Comparison of ENCODE assay signal across 8 cellular contexts in the genomic region with DNA sequence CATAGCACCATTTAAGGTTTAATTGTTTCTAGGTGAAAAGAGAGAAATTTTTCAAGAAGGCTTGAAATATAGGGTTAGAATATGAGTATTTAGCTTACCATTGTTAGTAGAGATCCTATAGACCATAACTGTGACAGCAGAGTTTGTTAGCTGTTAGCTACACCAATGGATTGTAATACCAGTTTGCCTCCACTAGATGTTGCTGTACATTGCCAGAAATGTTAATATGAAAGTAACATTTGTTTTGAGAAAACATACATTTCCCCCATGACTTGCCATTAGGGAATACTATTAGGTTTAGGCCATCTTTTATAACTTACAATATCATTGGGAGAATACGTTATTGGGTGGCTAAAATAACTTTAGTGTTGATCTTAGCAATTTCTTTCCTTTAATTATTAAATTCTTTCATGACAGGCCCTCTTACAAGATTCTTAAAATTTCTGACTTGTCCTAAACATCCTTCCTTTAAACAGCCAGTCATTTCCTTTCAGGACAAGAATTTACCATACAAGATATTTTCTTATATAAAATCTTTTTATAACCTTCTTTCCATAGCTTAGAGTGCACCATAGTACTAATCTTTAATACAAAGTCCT. TPM values are rescaled to one million over a fixed set of nuclear protein-coding genes. Genes with fewer than 3 reads are reported as not detected.
A peak's percentile ranks its signal among the peaks of the same experiment; 100 is the strongest.
DNase-seq lines count a peak whose midpoint lies in the region; ATAC-seq, FAIRE-seq and TF ChIP-seq lines count a peak whose summit lies in the region.

No MANE protein-coding gene starts in this region.

- H3K9me3 Mint-ChIP-seq in CD8-positive, alpha-beta T cell, result no peaks in the 10 kb centered on the region

- H3K27ac ChIP-seq in CD8-positive, alpha-beta T cell (ENCODE audit: low read depth, low read length), result no peak overlapping the region
- H3K27ac ChIP-seq in right atrium auricular region (no peak overlapping the region), small intestine (ENCODE audit: low read depth in 1 of 2, low read length in 1 of 2) (no peak overlapping the region)

- H3K27ac Mint-ChIP-seq in CD8-positive, alpha-beta T cell, result no peak overlapping the region

- H3K4me1 ChIP-seq in CD8-positive, alpha-beta T cell (ENCODE audit: insufficient read depth, low read length), result peaks cover 8% of the 10 kb centered on the region
- H3K4me1 ChIP-seq in adipocyte (ENCODE audit: control insufficient read depth, insufficient read depth, low read length), result peaks cover 4% of the 10 kb centered on the region
- H3K4me1 ChIP-seq in right atrium auricular region, result peaks cover 0 to 10% of the 10 kb centered on the region in 2 donors
- H3K4me1 ChIP-seq in small intestine (ENCODE audit: control insufficient read depth in 2 of 2, insufficient read depth in 1 of 2, low read depth in 1 of 2, low read length in 1 of 2), result no peaks in the 10 kb centered on the region

- peaks cover 5% of the 10 kb centered on the region for H3K4me1 Mint-ChIP-seq in CD8-positive, alpha-beta T cell (ENCODE audit: low read depth)

- no peak overlapping the region for H3K4me3 Mint-ChIP-seq in CD8-positive, alpha-beta T cell

- no peaks in the 10 kb centered on the region for H3K36me3 Mint-ChIP-seq in CD8-positive, alpha-beta T cell

- no peaks in the 10 kb centered on the region for H3K9me3 ChIP-seq in CD8-positive, alpha-beta T cell (ENCODE audit: low read length)
- H3K9me3 ChIP-seq in adipocyte (ENCODE audit: control insufficient read depth, low read length) (no peaks in the 10 kb centered on the region), right atrium auricular region (no peaks in the 10 kb centered on the region), small intestine (ENCODE audit: control insufficient read depth, low read depth) (no peaks in the 10 kb centered on the region)

- POLR2A ChIA-PET in CD8-positive, alpha-beta T cell (lab: Charles Lee), result no interaction called here

- no peaks in the 10 kb centered on the region for H3K36me3 ChIP-seq in CD8-positive, alpha-beta T cell (ENCODE audit: insufficient read depth, low read length)
- no peaks in the 10 kb centered on the region for H3K36me3 ChIP-seq in adipocyte (ENCODE audit: control insufficient read depth, insufficient read depth, low read length, severe bottlenecking)
- H3K36me3 ChIP-seq in right atrium auricular region, result no peaks in the 10 kb centered on the region
- H3K36me3 ChIP-seq in small intestine (ENCODE audit: control insufficient read depth in 2 of 2, insufficient read depth in 2 of 2, low read length in 2 of 2), result no peaks in the 10 kb centered on the region

- H3K27me3 Mint-ChIP-seq in CD8-positive, alpha-beta T cell (ENCODE audit: low read depth), result peaks cover 43% of the 10 kb centered on the region

- no peak for FAIRE-seq in small intestine (lab: Jason Lieb, UNC)

- no peak overlapping the region for H3K9ac ChIP-seq in adipocyte (ENCODE audit: low read length)

- intact Hi-C loops in CD8-positive, alpha-beta T cell (cut with DNase I, micrococcal nuclease), result loop anchor here (1.0 kb wide), 1 partner anchor 356 kb away; no protein-coding TSS in a partner anchor

- CTCF ChIA-PET in CD8-positive, alpha-beta T cell (lab: Charles Lee), result interaction anchor here (1.0 to 5.7 kb wide), 7 partner anchors 10 to 356 kb away, joined by 3 to 98 read pairs (median 5); no protein-coding TSS in a partner anchor

- TF ChIP-seq CTCF in CD8-positive, alpha-beta T cell (IDR thresholded peaks at IDR 0.05), result peak; percentile 88
- TF ChIP-seq CTCF in right atrium auricular region (IDR thresholded peaks at IDR 0.05), result peak; percentile 85

- WGBS in small intestine, 3 donors, result 8 to 13% (median 11%) methylated on average over 1 of the region's 1 CpG

- no peak for DNase-seq in CD8-positive, alpha-beta T cell
- peak; percentile 11 for DNase-seq in GM19240 (ENCODE audit: insufficient read length, low spot score)
- peak; percentile 32 for DNase-seq in NCI-H146 treated with DMSO at 0.1 percent for 48 hours (lab: John Stamatoyannopoulos, UW; ENCODE audit: unreplicated experiment)
- peak; percentile 82 for DNase-seq in adipocyte (ENCODE audit: low read depth)
- no peak for DNase-seq in right atrium auricular region (ENCODE audit: low spot score)
- peak; percentile 48 for DNase-seq in small intestine

- H3K27me3 ChIP-seq in CD8-positive, alpha-beta T cell (ENCODE audit: insufficient read depth, low read length), result peaks cover 13% of the 10 kb centered on the region
- peaks cover 15% of the 10 kb centered on the region for H3K27me3 ChIP-seq in adipocyte (replicated peaks; ENCODE audit: control insufficient read depth, insufficient read depth, low read length)
- H3K27me3 ChIP-seq in right atrium auricular region, result peaks cover 4 to 11% of the 10 kb centered on the region in 2 donors
- H3K27me3 ChIP-seq in small intestine (ENCODE audit: control insufficient read depth in 2 of 2, insufficient read depth in 2 of 2, low read length in 2 of 2), result peaks cover 0 to 10% of the 10 kb centered on the region in 2 donors

- H3K4me3 ChIP-seq in CD8-positive, alpha-beta T cell (ENCODE audit: low read depth, low read length), result no peak overlapping the region
- H3K4me3 ChIP-seq in adipocyte (ENCODE audit: low read length), result no peak overlapping the region
- no peak overlapping the region for H3K4me3 ChIP-seq in right atrium auricular region
- no peak overlapping the region for H3K4me3 ChIP-seq in small intestine (ENCODE audit: low read depth in 1 of 2, low read length in 2 of 2)

- peak; percentile 74 for ATAC-seq in CD8-positive, alpha-beta T cell
- no peak for ATAC-seq in GM21360 (IDR thresholded peaks at IDR 0.05; ENCODE audit: unreplicated experiment)
- no peak for ATAC-seq in HG02938 (IDR thresholded peaks at IDR 0.05; ENCODE audit: unreplicated experiment)

RNA-seq across cellular contexts. Expression of a gene that starts 39.5 kb away (rescaled TPM):
- 1 to 10 TPM; 1.3 to 1.8 TPM for total RNA-seq in CD8-positive, alpha-beta T cell
- 1 to 10 TPM; 1.6 to 2.0 TPM for total RNA-seq in right atrium auricular region
- polyA plus RNA-seq in small intestine, result 1 to 10 TPM in 1 of 3 donors, under 1 TPM in 2; 0.27 to 1.9 (median 0.67) TPM

RNA-seq across cellular contexts. Expression of a gene that starts 48.3 kb away (rescaled TPM):
- total RNA-seq in CD8-positive, alpha-beta T cell, result 1 to 10 TPM; 8.7 to 9.9 TPM
- total RNA-seq in right atrium auricular region, result 1 to 10 TPM; 1.1 to 1.6 TPM
- 1 to 10 TPM in 1 of 3 donors, under 1 TPM in 2; 0.27 to 3.4 (median 0.67) TPM for polyA plus RNA-seq in small intestine

RNA-seq across cellular contexts. Expression of a gene that starts 55.1 kb away (rescaled TPM):
- 10 to 100 TPM; 16.4 to 17.2 TPM for total RNA-seq in CD8-positive, alpha-beta T cell
- total RNA-seq in right atrium auricular region, result 1 to 10 TPM; 3.5 to 5.7 TPM
- polyA plus RNA-seq in small intestine, result 10 to 100 TPM in 1 of 3 donors, 1 to 10 TPM in 1, under 1 TPM in 1; 0.27 to 12.7 (median 4.5) TPM

Comparison
In these comparisons a context has a peak if more than half of its experiments do, and no peak if none do; other contexts are left out.
1. DNase-seq: peak in GM19240 (single experiment), NCI-H146 treated with DMSO at 0.1 percent for 48 hours (single experiment), adipocyte (single experiment) and small intestine (single experiment); none in CD8-positive, alpha-beta T cell (0 of 7) and right atrium auricular region (single experiment).